In the genomic region with DNA sequence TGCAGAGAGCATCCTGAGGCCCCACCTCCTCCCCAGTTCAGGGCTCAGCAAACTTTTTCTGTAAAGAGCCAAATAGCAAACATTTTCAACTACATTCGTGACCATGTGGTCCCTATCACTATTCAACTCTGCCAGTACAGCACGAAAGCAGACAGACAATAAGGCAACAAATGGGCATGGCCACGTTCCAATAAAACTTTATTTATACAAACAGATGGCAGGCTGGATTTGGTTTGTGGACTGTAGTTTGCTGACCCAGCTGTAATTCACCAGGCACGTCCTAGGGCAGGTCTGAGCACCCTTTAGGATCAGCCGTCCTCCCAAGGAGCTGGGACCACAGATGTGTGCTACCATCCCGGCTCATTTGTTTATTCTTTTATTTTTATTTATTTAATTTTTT, we compare ENCODE assay signal across 2 cellular contexts.
TF ChIP-seq lines count a peak whose summit lies in the region.

No MANE protein-coding gene starts in this region.

TF ChIP-seq in A549, 52 proteins besides CTCF, POLR2A, EP300 and RAD21:
- TF ChIP-seq EHMT2 (IDR thresholded peaks at IDR 0.05; ENCODE audit: low read depth) (no peak), MAFK (IDR thresholded peaks at IDR 0.05; ENCODE audit: partially characterized antibody) (peak; percentile 48)

TF ChIP-seq in WTC11, 78 proteins besides CTCF, POLR2A, EP300 and RAD21:
- no peak for TF ChIP-seq SMAD4 (CRISPR knock-in tag; IDR thresholded peaks at IDR 0.05)
- TF ChIP-seq ELF4 (CRISPR knock-in tag; IDR thresholded peaks at IDR 0.05; ENCODE audit: low read depth) = no peak
- no peak for TF ChIP-seq RORB (CRISPR knock-in tag; IDR thresholded peaks at IDR 0.05)
- TF ChIP-seq, protein P1, sequence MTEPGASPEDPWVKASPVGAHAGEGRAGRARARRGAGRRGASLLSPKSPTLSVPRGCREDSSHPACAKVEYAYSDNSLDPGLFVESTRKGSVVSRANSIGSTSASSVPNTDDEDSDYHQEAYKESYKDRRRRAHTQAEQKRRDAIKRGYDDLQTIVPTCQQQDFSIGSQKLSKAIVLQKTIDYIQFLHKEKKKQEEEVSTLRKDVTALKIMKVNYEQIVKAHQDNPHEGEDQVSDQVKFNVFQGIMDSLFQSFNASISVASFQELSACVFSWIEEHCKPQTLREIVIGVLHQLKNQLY (CRISPR knock-in tag; IDR thresholded peaks at IDR 0.05) = no peak
- no peak for TF ChIP-seq OVOL2 (CRISPR knock-in tag; IDR thresholded peaks at IDR 0.05; ENCODE audit: borderline replicate concordance)
- TF ChIP-seq ETV6 (CRISPR knock-in tag; IDR thresholded peaks at IDR 0.05) = no peak
- no peak for TF ChIP-seq JUN (CRISPR knock-in tag; IDR thresholded peaks at IDR 0.05)
- TF ChIP-seq, protein P2, sequence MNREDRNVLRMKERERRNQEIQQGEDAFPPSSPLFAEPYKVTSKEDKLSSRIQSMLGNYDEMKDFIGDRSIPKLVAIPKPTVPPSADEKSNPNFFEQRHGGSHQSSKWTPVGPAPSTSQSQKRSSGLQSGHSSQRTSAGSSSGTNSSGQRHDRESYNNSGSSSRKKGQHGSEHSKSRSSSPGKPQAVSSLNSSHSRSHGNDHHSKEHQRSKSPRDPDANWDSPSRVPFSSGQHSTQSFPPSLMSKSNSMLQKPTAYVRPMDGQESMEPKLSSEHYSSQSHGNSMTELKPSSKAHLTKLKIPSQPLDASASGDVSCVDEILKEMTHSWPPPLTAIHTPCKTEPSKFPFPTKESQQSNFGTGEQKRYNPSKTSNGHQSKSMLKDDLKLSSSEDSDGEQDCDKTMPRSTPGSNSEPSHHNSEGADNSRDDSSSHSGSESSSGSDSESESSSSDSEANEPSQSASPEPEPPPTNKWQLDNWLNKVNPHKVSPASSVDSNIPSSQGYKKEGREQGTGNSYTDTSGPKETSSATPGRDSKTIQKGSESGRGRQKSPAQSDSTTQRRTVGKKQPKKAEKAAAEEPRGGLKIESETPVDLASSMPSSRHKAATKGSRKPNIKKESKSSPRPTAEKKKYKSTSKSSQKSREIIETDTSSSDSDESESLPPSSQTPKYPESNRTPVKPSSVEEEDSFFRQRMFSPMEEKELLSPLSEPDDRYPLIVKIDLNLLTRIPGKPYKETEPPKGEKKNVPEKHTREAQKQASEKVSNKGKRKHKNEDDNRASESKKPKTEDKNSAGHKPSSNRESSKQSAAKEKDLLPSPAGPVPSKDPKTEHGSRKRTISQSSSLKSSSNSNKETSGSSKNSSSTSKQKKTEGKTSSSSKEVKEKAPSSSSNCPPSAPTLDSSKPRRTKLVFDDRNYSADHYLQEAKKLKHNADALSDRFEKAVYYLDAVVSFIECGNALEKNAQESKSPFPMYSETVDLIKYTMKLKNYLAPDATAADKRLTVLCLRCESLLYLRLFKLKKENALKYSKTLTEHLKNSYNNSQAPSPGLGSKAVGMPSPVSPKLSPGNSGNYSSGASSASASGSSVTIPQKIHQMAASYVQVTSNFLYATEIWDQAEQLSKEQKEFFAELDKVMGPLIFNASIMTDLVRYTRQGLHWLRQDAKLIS (CRISPR knock-in tag; IDR thresholded peaks at IDR 0.05; ENCODE audit: borderline replicate concordance) = no peak
- TF ChIP-seq SP1 (CRISPR knock-in tag; conservative IDR thresholded peaks at IDR 0.05) = no peak
- no peak for TF ChIP-seq TEAD1 (CRISPR knock-in tag; IDR thresholded peaks at IDR 0.05)
- no peak for TF ChIP-seq GTF2I (CRISPR knock-in tag; conservative IDR thresholded peaks at IDR 0.05)
- TF ChIP-seq CREM (CRISPR knock-in tag; IDR thresholded peaks at IDR 0.05) = no peak
- no peak for TF ChIP-seq ATF3 (CRISPR knock-in tag; conservative IDR thresholded peaks at IDR 0.05)
- TF ChIP-seq FOXK1 (CRISPR knock-in tag; IDR thresholded peaks at IDR 0.05) = no peak
- TF ChIP-seq ZNF423 (CRISPR knock-in tag; IDR thresholded peaks at IDR 0.05) = no peak
- TF ChIP-seq JAZF1 (CRISPR knock-in tag; IDR thresholded peaks at IDR 0.05) = no peak
- TF ChIP-seq, protein P3, sequence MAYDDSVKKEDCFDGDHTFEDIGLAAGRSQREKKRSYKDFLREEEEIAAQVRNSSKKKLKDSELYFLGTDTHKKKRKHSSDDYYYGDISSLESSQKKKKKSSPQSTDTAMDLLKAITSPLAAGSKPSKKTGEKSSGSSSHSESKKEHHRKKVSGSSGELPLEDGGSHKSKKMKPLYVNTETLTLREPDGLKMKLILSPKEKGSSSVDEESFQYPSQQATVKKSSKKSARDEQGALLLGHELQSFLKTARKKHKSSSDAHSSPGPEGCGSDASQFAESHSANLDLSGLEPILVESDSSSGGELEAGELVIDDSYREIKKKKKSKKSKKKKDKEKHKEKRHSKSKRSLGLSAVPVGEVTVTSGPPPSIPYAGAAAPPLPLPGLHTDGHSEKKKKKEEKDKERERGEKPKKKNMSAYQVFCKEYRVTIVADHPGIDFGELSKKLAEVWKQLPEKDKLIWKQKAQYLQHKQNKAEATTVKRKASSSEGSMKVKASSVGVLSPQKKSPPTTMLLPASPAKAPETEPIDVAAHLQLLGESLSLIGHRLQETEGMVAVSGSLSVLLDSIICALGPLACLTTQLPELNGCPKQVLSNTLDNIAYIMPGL (CRISPR knock-in tag; IDR thresholded peaks at IDR 0.05) = no peak
- TF ChIP-seq NR1H2 (CRISPR knock-in tag; IDR thresholded peaks at IDR 0.05) = no peak
